Comparison of ENCODE assay signal across 13 cellular contexts in the genomic region with DNA sequence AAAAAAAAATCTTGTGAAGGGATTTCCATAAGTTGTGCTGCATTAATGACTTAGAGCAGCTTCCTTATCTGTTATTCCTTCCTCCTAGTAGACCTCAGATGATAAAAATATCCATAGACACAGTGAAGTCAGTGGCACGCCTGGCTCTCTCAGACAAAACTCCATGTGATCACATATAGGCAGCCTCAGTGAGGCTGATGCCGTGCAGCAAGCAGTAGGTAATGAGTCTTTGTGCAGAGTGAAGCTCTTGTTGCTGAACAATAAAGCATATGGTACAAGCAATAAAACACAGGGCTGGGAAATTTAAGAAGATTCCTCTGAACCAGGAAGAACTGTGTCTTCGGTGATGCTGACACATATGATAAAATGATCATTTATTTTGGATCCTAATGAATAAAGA.
A peak's percentile ranks its signal among the peaks of the same experiment; 100 is the strongest.
DNase-seq lines count a peak whose midpoint lies in the region; ATAC-seq, FAIRE-seq and TF ChIP-seq lines count a peak whose summit lies in the region.
"Had no signal": no experiment of that assay in that cellular context is flagged by ENCODE, and none has a peak within 500 bp of the region (broad histone marks: within the 10 kb centered on the region; RNA-seq: fewer than 3 reads in every experiment).

No MANE protein-coding gene starts in this region.

- peaks cover 14% of the 10 kb centered on the region for H3K4me1 ChIP-seq in HepG2 (ENCODE audit: insufficient read depth, low read length)
- H3K4me1 ChIP-seq in right lobe of liver = no peaks in the 10 kb centered on the region
- peaks cover 26% of the 10 kb centered on the region for H3K4me1 ChIP-seq in OCI-LY1 (ENCODE audit: insufficient read depth, low read length, severe bottlenecking)
- H3K4me1 ChIP-seq in left ventricle myocardium inferior = peaks cover 51% of the 10 kb centered on the region
- H3K4me1 ChIP-seq: lower lobe of right lung, suprapubic skin had no signal

- DNase-seq in HepG2 (ENCODE audit: low spot score) (no peak), right lobe of liver (no peak), left ventricle myocardium inferior (no peak), dedifferentiated amniotic fluid mesenchymal stem cell (ENCODE audit: extremely low spot score) (no peak), GM13977 (ENCODE audit: low spot score) (no peak)
- DNase-seq in activated naive CD4-positive, alpha-beta T cell treated with anti-CD3 and anti-CD28 coated beads, Interleukin-2, amount 50 U/mL, for 16 hours = no peak
- no peak for DNase-seq in stimulated activated CD4-positive, alpha-beta T cell treated with anti-CD3 and anti-CD28 coated beads, Interleukin-12 subunit alpha, Interleukin-12 subunit beta, amount 100 ng/mL, for 4 hours
- DNase-seq: ACHN; activated CD4-positive, CD25-positive, alpha-beta regulatory T cell; activated naive CD4-positive, alpha-beta T cell treated with anti-CD3 and anti-CD28 coated beads for 36 hours; lower lobe of right lung had no signal

- no peak for FAIRE-seq in HepG2 (lab: Jason Lieb, UNC)

- no TSS peak for BruUV-seq in HepG2 (replicated peaks; lab: Mats Ljungman, UMichigan)

- CTCF ChIA-PET in HepG2 (lab: Yijun Ruan, JAX; ENCODE audit: low intra/inter-chr PET ratio, low total read pairs) = no interaction called here

- no peak for TF ChIP-seq POLR2A in HepG2 (IDR thresholded peaks at IDR 0.05; ENCODE audit: insufficient read depth in 1 of 2, low read depth in 2 of 2, low read length in 2 of 2)
- no peak for TF ChIP-seq POLR2A in right lobe of liver (IDR thresholded peaks at IDR 0.05)

- H3K4me3 ChIP-seq in HepG2 (replicated peaks in 1 of 3; ENCODE audit: insufficient read depth in 1 of 3, low read depth in 2 of 3, low read length in 3 of 3) = no peak overlapping the region
- H3K4me3 ChIP-seq in right lobe of liver = no peak overlapping the region
- H3K4me3 ChIP-seq in OCI-LY1 (ENCODE audit: low read depth, low read length, poor library complexity, severe bottlenecking) = peak overlapping the region; percentile 53
- H3K4me3 ChIP-seq in left ventricle myocardium inferior = peak overlapping the region; percentile 28
- H3K4me3 ChIP-seq: lower lobe of right lung, suprapubic skin had no signal

- POLR2A ChIA-PET in HepG2 (lab: Yijun Ruan, JAX) = no interaction called here

- in situ Hi-C loops in HepG2 (cut with HindIII; ENCODE audit: extremely low pct_ligation_motif_present, low pct_unique_long_range_greater_than_20kb) (no loop called here), GM13977 (cut with MboI; ENCODE audit: low pct_unique_long_range_greater_than_20kb, low sequenced_read_pairs, unreplicated experiment) (no loop called here)

- no peaks in the 10 kb centered on the region for H3K9me2 ChIP-seq in OCI-LY1 (ENCODE audit: low read depth, low read length)

- H3K36me3 ChIP-seq in HepG2 (replicated peaks in 1 of 2; ENCODE audit: control insufficient read depth in 1 of 2, insufficient read depth in 2 of 2, low read length in 2 of 2) (no peaks in the 10 kb centered on the region), right lobe of liver (no peaks in the 10 kb centered on the region), OCI-LY1 (ENCODE audit: insufficient read depth, low read length) (no peaks in the 10 kb centered on the region), left ventricle myocardium inferior (no peaks in the 10 kb centered on the region)
- H3K36me3 ChIP-seq: lower lobe of right lung, suprapubic skin had no signal

- H3K79me2 ChIP-seq in HepG2 (ENCODE audit: insufficient read depth, low read length) (no peaks in the 10 kb centered on the region), OCI-LY1 (ENCODE audit: insufficient read depth, low read length) (0 out of 2 replicates have a peak, but pooled peaks cover 8% of the 10 kb centered on the region)

- no peaks in the 10 kb centered on the region for H3F3A ChIP-seq in OCI-LY1 (ENCODE audit: insufficient read depth, low read length)

- H3K9me3 ChIP-seq in HepG2 (ENCODE audit: low read length) (no peaks in the 10 kb centered on the region), right lobe of liver (no peaks in the 10 kb centered on the region), OCI-LY1 (ENCODE audit: low read length) (no peaks in the 10 kb centered on the region), left ventricle myocardium inferior (replicated peaks) (no peaks in the 10 kb centered on the region)
- H3K9me3 ChIP-seq: lower lobe of right lung, suprapubic skin had no signal

- intact Hi-C loops in HepG2 (cut with micrococcal nuclease; ENCODE audit: unreplicated experiment) = loop anchor here (5.0 to 10.0 kb wide), 2 partner anchors 205 to 303 kb away; no protein-coding TSS in a partner anchor
- intact Hi-C loops in right lobe of liver (cut with DNase I) = no loop called here
- intact Hi-C loops in left ventricle myocardium inferior (cut with micrococcal nuclease) = no loop called here

- TF ChIP-seq CTCF in HepG2 (CRISPR knock-in tag; IDR thresholded peaks at IDR 0.05) (no peak), right lobe of liver (IDR thresholded peaks at IDR 0.05) (no peak), OCI-LY1 (IDR thresholded peaks at IDR 0.05; ENCODE audit: low read length) (no peak), left ventricle myocardium inferior (IDR thresholded peaks at IDR 0.05; ENCODE audit: borderline replicate concordance) (no peak), GM13977 (IDR thresholded peaks at IDR 0.05; ENCODE audit: extremely low read depth, insufficient read depth, missing control alignments) (no peak)

- H3K4me2 ChIP-seq in HepG2 (ENCODE audit: low read depth, low read length) (no peak overlapping the region), OCI-LY1 (ENCODE audit: low read length) (peak overlapping the region; percentile 31)

- peak; percentile 41; the same call in 2 of the 3 replicates for ATAC-seq in HepG2
- no peak for ATAC-seq in right lobe of liver
- ATAC-seq: lower lobe of right lung had no signal

- H2AFZ ChIP-seq in HepG2 (ENCODE audit: low read length) (no peak overlapping the region), OCI-LY1 (ENCODE audit: low read length) (0 out of 2 replicates have a peak overlapping the region, but pooled peaks have one; percentile 23)

- H3K9ac ChIP-seq in HepG2 (ENCODE audit: insufficient read depth, low read depth, low read length) = no peak overlapping the region
- peak overlapping the region; percentile 1; the same call in 1 of the 2 replicates for H3K9ac ChIP-seq in OCI-LY1 (ENCODE audit: low read length)

- H4K20me1 ChIP-seq in HepG2 (ENCODE audit: insufficient read depth, low read length) (no peaks in the 10 kb centered on the region), OCI-LY1 (ENCODE audit: insufficient read depth, low read length) (no peaks in the 10 kb centered on the region)

- H3K27me3 ChIP-seq in HepG2 (ENCODE audit: control insufficient read depth in 1 of 2, insufficient read depth in 2 of 2, low read length in 2 of 2) (no peaks in the 10 kb centered on the region), right lobe of liver (no peaks in the 10 kb centered on the region), OCI-LY1 (ENCODE audit: insufficient read depth, low read length) (no peaks in the 10 kb centered on the region), left ventricle myocardium inferior (ENCODE audit: low read depth) (no peaks in the 10 kb centered on the region)
- H3K27me3 ChIP-seq: suprapubic skin had no signal

- WGBS in HepG2 (ENCODE audit: low lambda C conversion rate) = 15% methylated on average over 3 of the region's 3 CpGs
- 56% methylated on average over 3 of the region's 3 CpGs for WGBS in right lobe of liver (ENCODE audit: insufficient coverage, low coverage, low lambda C conversion rate, missing lambda C conversion rate)

- no peak for TF ChIP-seq RAD21 in HepG2 (CRISPR knock-in tag; IDR thresholded peaks at IDR 0.05)

- H3K27ac ChIP-seq in HepG2 (ENCODE audit: extremely low read length, insufficient read depth, low read length) = no peak overlapping the region
- no peak overlapping the region for H3K27ac ChIP-seq in right lobe of liver
- H3K27ac ChIP-seq in OCI-LY1 (ENCODE audit: low read depth, low read length, poor library complexity, severe bottlenecking) = peak overlapping the region; percentile 57
- H3K27ac ChIP-seq in left ventricle myocardium inferior (replicated peaks) = peak overlapping the region; percentile 51
- H3K27ac ChIP-seq: lower lobe of right lung, suprapubic skin had no signal

- TF ChIP-seq EP300 in HepG2 (IDR thresholded peaks at IDR 0.05; ENCODE audit: low read depth in 2 of 2, low read length in 2 of 2) = no peak
- TF ChIP-seq EP300 in HepG2 (CRISPR knock-in tag; IDR thresholded peaks at IDR 0.05; ENCODE audit: borderline replicate concordance) = no peak

TF ChIP-seq in HepG2, 621 proteins besides CTCF, POLR2A, EP300 and RAD21 (continues in another document):
- TF ChIP-seq ZNF761 (CRISPR knock-in tag; conservative IDR thresholded peaks at IDR 0.05) (no peak), ZNF136 (CRISPR knock-in tag; IDR thresholded peaks at IDR 0.05; ENCODE audit: low read depth) (no peak), JARID2 (CRISPR knock-in tag; IDR thresholded peaks at IDR 0.05; ENCODE audit: insufficient replicate concordance) (no peak), FOXO1 (CRISPR knock-in tag; IDR thresholded peaks at IDR 0.05) (no peak), FOXK1 (CRISPR knock-in tag; IDR thresholded peaks at IDR 0.05; ENCODE audit: borderline replicate concordance, low read depth) (no peak), PCBP2 (optimal IDR thresholded peaks at IDR 0.05; ENCODE audit: low read depth, low read length, poor library complexity, severe bottlenecking) (no peak), SRSF1 (optimal IDR thresholded peaks at IDR 0.05; ENCODE audit: low read depth, low read length) (no peak), TFAP4 (IDR thresholded peaks at IDR 0.05; ENCODE audit: borderline replicate concordance, low read depth) (no peak), ZNF660 (CRISPR knock-in tag; IDR thresholded peaks at IDR 0.05; ENCODE audit: borderline replicate concordance, low read depth) (no peak)
- TF ChIP-seq, protein P1, sequence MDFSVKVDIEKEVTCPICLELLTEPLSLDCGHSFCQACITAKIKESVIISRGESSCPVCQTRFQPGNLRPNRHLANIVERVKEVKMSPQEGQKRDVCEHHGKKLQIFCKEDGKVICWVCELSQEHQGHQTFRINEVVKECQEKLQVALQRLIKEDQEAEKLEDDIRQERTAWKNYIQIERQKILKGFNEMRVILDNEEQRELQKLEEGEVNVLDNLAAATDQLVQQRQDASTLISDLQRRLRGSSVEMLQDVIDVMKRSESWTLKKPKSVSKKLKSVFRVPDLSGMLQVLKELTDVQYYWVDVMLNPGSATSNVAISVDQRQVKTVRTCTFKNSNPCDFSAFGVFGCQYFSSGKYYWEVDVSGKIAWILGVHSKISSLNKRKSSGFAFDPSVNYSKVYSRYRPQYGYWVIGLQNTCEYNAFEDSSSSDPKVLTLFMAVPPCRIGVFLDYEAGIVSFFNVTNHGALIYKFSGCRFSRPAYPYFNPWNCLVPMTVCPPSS (IDR thresholded peaks at IDR 0.05) = no peak

Comparison
In these comparisons a context has a peak if more than half of its experiments do, and no peak if none do; other contexts are left out.
1. H3K27ac ChIP-seq: peak in OCI-LY1 (single experiment) and left ventricle myocardium inferior (single experiment); none in HepG2 (single experiment) and right lobe of liver (0 of 3).
2. H3K4me3 ChIP-seq: peak in OCI-LY1 (single experiment) and left ventricle myocardium inferior (single experiment); none in HepG2 (0 of 3) and right lobe of liver (0 of 3).